ENCODE assay signal across 4 cellular contexts in the genomic region with DNA sequence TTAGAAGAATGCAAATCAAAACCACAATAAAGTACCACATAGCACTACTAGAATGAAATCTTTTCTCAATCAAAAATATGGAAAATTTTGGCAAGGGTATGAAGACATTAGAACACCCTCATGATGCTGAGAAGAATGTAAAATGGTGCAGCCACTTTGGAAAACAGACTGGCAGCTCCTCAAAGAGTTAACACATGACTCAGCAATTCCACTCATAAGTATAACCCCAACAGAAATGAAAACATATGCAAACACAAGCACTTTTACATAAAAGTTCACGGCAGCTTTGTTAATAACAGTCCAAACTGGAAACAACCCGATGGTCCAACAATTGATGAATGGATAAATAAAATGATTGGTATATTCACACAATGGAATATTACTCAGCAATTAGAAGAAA.
A peak's percentile ranks its signal among the peaks of the same experiment; 100 is the strongest.
TF ChIP-seq lines count a peak whose summit lies in the region.

No MANE protein-coding gene starts in this region.

TF ChIP-seq in HepG2, 621 proteins besides CTCF, POLR2A, EP300 and RAD21:
- TF ChIP-seq MAFF (IDR thresholded peaks at IDR 0.05; ENCODE audit: low read depth, low read length) (peak; percentile 83), NFE2L2 (IDR thresholded peaks at IDR 0.05; ENCODE audit: low read length) (peak; percentile 78), ZMYM3 (CRISPR knock-in tag; IDR thresholded peaks at IDR 0.05) (no peak), ZNF766 (CRISPR knock-in tag; IDR thresholded peaks at IDR 0.05; ENCODE audit: borderline replicate concordance) (no peak), ZMYM4 (CRISPR knock-in tag; IDR thresholded peaks at IDR 0.05) (no peak), MAFK (conservative IDR thresholded peaks at IDR 0.05 in 1 of 2, IDR thresholded peaks at IDR 0.05 in 1 of 2; ENCODE audit: low read length in 2 of 2) (peak; percentile 79 to 89)

TF ChIP-seq in A549, 52 proteins besides CTCF, POLR2A, EP300 and RAD21:
- TF ChIP-seq, protein P1, sequence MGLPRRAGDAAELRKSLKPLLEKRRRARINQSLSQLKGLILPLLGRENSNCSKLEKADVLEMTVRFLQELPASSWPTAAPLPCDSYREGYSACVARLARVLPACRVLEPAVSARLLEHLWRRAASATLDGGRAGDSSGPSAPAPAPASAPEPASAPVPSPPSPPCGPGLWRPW (IDR thresholded peaks at IDR 0.05), result no peak
- TF ChIP-seq MAFK (IDR thresholded peaks at IDR 0.05; ENCODE audit: partially characterized antibody) (peak; percentile 86), NFE2L2 (conservative IDR thresholded peaks at IDR 0.05; ENCODE audit: low read length) (peak; percentile 67)

TF ChIP-seq in IMR-90, 13 proteins besides CTCF, POLR2A, EP300 and RAD21:
- no peak for TF ChIP-seq SMC3 (IDR thresholded peaks at IDR 0.05; ENCODE audit: low read depth, low read length)
- no peak for TF ChIP-seq RCOR1 (IDR thresholded peaks at IDR 0.05; ENCODE audit: insufficient replicate concordance, low read length)
- peak; percentile 70 for TF ChIP-seq NFE2L2 (IDR thresholded peaks at IDR 0.05; ENCODE audit: low read depth, low read length)
- no peak for TF ChIP-seq CHD1 (IDR thresholded peaks at IDR 0.05; ENCODE audit: low read depth, low read length)
- peak; percentile 59 for TF ChIP-seq MAFK (IDR thresholded peaks at IDR 0.05; ENCODE audit: low read depth, low read length)

TF ChIP-seq in K562, 482 proteins besides CTCF, POLR2A, EP300 and RAD21:
- TF ChIP-seq, protein P2, sequence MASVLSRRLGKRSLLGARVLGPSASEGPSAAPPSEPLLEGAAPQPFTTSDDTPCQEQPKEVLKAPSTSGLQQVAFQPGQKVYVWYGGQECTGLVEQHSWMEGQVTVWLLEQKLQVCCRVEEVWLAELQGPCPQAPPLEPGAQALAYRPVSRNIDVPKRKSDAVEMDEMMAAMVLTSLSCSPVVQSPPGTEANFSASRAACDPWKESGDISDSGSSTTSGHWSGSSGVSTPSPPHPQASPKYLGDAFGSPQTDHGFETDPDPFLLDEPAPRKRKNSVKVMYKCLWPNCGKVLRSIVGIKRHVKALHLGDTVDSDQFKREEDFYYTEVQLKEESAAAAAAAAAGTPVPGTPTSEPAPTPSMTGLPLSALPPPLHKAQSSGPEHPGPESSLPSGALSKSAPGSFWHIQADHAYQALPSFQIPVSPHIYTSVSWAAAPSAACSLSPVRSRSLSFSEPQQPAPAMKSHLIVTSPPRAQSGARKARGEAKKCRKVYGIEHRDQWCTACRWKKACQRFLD (CRISPR knock-in tag; IDR thresholded peaks at IDR 0.05), result no peak
- TF ChIP-seq CSDE1 (IDR thresholded peaks at IDR 0.05) (no peak), MAFK (IDR thresholded peaks at IDR 0.05; ENCODE audit: low read length) (peak; percentile 66; the same call in 1 of the 2 replicates), HDAC6 (IDR thresholded peaks at IDR 0.05; ENCODE audit: low read depth, low read length) (no peak), ZNF316 (IDR thresholded peaks at IDR 0.05) (peak; percentile 85), NFE2L1 (tag; IDR thresholded peaks at IDR 0.05; ENCODE audit: borderline replicate concordance, low read depth) (peak; percentile 19; the same call in 1 of the 2 replicates), MAFF (IDR thresholded peaks at IDR 0.05; ENCODE audit: low read length) (peak; percentile 66), MAFG (tag; conservative IDR thresholded peaks at IDR 0.05) (peak; percentile 70), C11orf30 (IDR thresholded peaks at IDR 0.05; ENCODE audit: low read depth) (peak; percentile 63), NFE2 (IDR thresholded peaks at IDR 0.05; ENCODE audit: low read depth) (peak; percentile 38; the same call in 1 of the 2 replicates)
- TF ChIP-seq, protein P3, sequence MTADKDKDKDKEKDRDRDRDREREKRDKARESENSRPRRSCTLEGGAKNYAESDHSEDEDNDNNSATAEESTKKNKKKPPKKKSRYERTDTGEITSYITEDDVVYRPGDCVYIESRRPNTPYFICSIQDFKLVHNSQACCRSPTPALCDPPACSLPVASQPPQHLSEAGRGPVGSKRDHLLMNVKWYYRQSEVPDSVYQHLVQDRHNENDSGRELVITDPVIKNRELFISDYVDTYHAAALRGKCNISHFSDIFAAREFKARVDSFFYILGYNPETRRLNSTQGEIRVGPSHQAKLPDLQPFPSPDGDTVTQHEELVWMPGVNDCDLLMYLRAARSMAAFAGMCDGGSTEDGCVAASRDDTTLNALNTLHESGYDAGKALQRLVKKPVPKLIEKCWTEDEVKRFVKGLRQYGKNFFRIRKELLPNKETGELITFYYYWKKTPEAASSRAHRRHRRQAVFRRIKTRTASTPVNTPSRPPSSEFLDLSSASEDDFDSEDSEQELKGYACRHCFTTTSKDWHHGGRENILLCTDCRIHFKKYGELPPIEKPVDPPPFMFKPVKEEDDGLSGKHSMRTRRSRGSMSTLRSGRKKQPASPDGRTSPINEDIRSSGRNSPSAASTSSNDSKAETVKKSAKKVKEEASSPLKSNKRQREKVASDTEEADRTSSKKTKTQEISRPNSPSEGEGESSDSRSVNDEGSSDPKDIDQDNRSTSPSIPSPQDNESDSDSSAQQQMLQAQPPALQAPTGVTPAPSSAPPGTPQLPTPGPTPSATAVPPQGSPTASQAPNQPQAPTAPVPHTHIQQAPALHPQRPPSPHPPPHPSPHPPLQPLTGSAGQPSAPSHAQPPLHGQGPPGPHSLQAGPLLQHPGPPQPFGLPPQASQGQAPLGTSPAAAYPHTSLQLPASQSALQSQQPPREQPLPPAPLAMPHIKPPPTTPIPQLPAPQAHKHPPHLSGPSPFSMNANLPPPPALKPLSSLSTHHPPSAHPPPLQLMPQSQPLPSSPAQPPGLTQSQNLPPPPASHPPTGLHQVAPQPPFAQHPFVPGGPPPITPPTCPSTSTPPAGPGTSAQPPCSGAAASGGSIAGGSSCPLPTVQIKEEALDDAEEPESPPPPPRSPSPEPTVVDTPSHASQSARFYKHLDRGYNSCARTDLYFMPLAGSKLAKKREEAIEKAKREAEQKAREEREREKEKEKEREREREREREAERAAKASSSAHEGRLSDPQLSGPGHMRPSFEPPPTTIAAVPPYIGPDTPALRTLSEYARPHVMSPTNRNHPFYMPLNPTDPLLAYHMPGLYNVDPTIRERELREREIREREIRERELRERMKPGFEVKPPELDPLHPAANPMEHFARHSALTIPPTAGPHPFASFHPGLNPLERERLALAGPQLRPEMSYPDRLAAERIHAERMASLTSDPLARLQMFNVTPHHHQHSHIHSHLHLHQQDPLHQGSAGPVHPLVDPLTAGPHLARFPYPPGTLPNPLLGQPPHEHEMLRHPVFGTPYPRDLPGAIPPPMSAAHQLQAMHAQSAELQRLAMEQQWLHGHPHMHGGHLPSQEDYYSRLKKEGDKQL (CRISPR knock-in tag; IDR thresholded peaks at IDR 0.05; ENCODE audit: borderline replicate concordance), result no peak
- TF ChIP-seq, protein P4, sequence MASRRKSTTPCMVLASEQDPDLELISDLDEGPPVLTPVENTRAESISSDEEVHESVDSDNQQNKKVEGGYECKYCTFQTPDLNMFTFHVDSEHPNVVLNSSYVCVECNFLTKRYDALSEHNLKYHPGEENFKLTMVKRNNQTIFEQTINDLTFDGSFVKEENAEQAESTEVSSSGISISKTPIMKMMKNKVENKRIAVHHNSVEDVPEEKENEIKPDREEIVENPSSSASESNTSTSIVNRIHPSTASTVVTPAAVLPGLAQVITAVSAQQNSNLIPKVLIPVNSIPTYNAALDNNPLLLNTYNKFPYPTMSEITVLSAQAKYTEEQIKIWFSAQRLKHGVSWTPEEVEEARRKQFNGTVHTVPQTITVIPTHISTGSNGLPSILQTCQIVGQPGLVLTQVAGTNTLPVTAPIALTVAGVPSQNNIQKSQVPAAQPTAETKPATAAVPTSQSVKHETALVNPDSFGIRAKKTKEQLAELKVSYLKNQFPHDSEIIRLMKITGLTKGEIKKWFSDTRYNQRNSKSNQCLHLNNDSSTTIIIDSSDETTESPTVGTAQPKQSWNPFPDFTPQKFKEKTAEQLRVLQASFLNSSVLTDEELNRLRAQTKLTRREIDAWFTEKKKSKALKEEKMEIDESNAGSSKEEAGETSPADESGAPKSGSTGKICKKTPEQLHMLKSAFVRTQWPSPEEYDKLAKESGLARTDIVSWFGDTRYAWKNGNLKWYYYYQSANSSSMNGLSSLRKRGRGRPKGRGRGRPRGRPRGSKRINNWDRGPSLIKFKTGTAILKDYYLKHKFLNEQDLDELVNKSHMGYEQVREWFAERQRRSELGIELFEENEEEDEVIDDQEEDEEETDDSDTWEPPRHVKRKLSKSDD (conservative IDR thresholded peaks at IDR 0.05; ENCODE audit: low read length), result no peak
